ENCODE assay signal across 10 cellular contexts in the genomic region with DNA sequence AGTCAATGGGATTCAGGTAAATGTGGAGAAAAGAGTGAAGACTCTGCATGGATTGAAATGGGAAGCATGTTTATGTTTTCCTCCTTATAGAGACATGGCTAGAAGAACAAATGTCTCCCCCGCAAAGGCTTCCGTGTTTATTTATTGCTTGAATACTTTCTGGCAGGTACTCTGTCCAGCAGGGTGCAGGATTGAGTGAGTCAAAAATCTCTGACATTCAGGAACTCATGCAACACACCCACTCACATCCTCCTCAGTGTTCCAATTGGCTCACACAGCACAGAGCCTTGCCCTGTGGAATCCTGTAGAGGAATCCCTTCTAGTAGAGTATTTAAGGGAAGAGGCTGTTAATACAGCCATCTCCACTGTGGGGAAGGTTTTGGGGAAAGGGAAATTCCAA.
DNase-seq lines count a peak whose midpoint lies in the region; ATAC-seq and TF ChIP-seq lines count a peak whose summit lies in the region.
"Had no signal": no experiment of that assay in that cellular context is flagged by ENCODE, and none has a peak within 500 bp of the region (broad histone marks: within the 10 kb centered on the region; RNA-seq: fewer than 3 reads in every experiment).

No MANE protein-coding gene starts in this region.

- H3K79me2 ChIP-seq in MM.1S (ENCODE audit: low read length): no peaks in the 10 kb centered on the region

- 52 to 55% methylated on average over 2 of the region's 2 CpGs for WGBS in upper lobe of left lung, 2 donors

- no peak for TF ChIP-seq POLR2A in upper lobe of left lung (IDR thresholded peaks at IDR 0.05)

- DNase-seq in GM12865 (ENCODE audit: low read depth): peak; percentile 45
- peak; percentile 16 for DNase-seq in GM20000 (ENCODE audit: low spot score)
- peak; percentile 28 for DNase-seq in MM.1S
- peak; percentile 13 for DNase-seq in iPS-NIHi11 (ENCODE audit: low spot score)
- DNase-seq in T-helper 2 cell: no peak
- DNase-seq in GM19238 (ENCODE audit: insufficient read length, low spot score): no peak
- DNase-seq in upper lobe of left lung: no peak
- DNase-seq: DMS79 had no signal

- H3K27me3 ChIP-seq in MM.1S (replicated peaks; ENCODE audit: insufficient read depth, low read length) (no peaks in the 10 kb centered on the region), upper lobe of left lung (no peaks in the 10 kb centered on the region)
- H3K27me3 ChIP-seq: vagina had no signal

- TF ChIP-seq CTCF in GM12865 (IDR thresholded peaks at IDR 0.05; ENCODE audit: insufficient read depth, low read depth, low read length, missing control alignments): peak; percentile 26
- no peak for TF ChIP-seq CTCF in GM20000 (IDR thresholded peaks at IDR 0.05; ENCODE audit: extremely low read depth, missing control alignments)
- TF ChIP-seq CTCF in MM.1S (IDR thresholded peaks at IDR 0.05; ENCODE audit: low read length): peak; percentile 9; the same call in 1 of the 2 replicates
- peak in 1 of 6 experiments; percentile 5 for TF ChIP-seq CTCF in upper lobe of left lung (IDR thresholded peaks at IDR 0.05)

- ATAC-seq in upper lobe of left lung (ENCODE audit: low FRiP score in 2 of 2): no peak
- ATAC-seq in HG02938 (IDR thresholded peaks at IDR 0.05; ENCODE audit: unreplicated experiment): no peak

- H3K4me3 ChIP-seq in GM12865 (ENCODE audit: low read depth, low read length) (no peak overlapping the region), MM.1S (ENCODE audit: low read length) (no peak overlapping the region), upper lobe of left lung (no peak overlapping the region)
- H3K4me3 ChIP-seq: vagina had no signal

- H3K27ac ChIP-seq in MM.1S (ENCODE audit: low read length) (no peak overlapping the region), upper lobe of left lung (no peak overlapping the region)
- H3K27ac ChIP-seq: vagina had no signal

- no peaks in the 10 kb centered on the region for H3K9me3 ChIP-seq in MM.1S (replicated peaks; ENCODE audit: insufficient read depth, low read length)
- no peaks in the 10 kb centered on the region for H3K9me3 ChIP-seq in upper lobe of left lung
- H3K9me3 ChIP-seq: vagina had no signal

- no peak overlapping the region for H3K9ac ChIP-seq in MM.1S (ENCODE audit: low read length)

- H4K20me1 ChIP-seq in MM.1S (ENCODE audit: insufficient read depth, low read length): no peaks in the 10 kb centered on the region

- H3K36me3 ChIP-seq in MM.1S (replicated peaks; ENCODE audit: insufficient read depth, low read length) (no peaks in the 10 kb centered on the region), upper lobe of left lung (no peaks in the 10 kb centered on the region)
- H3K36me3 ChIP-seq: vagina had no signal

- no peaks in the 10 kb centered on the region for H3F3A ChIP-seq in MM.1S (ENCODE audit: insufficient read depth, low read length)

- H3K4me1 ChIP-seq in MM.1S (ENCODE audit: low read length) (peaks cover 8% of the 10 kb centered on the region; the same call in 1 of the 2 replicates), upper lobe of left lung (no peaks in the 10 kb centered on the region)
- H3K4me1 ChIP-seq: vagina had no signal

- H3K9me2 ChIP-seq in MM.1S (replicated peaks; ENCODE audit: insufficient read depth, low read length): no peaks in the 10 kb centered on the region

- H2AFZ ChIP-seq in MM.1S (ENCODE audit: low read length): no peak overlapping the region

- H3K4me2 ChIP-seq in MM.1S (ENCODE audit: low read depth, low read length): no peak overlapping the region

- no peak for TF ChIP-seq EP300 in upper lobe of left lung (IDR thresholded peaks at IDR 0.05)

Comparison
In these comparisons a context has a peak if more than half of its experiments do, and no peak if none do; other contexts are left out.
1. DNase-seq: peak in GM12865 (single experiment), GM20000 (single experiment), MM.1S (single experiment) and iPS-NIHi11 (single experiment); none in T-helper 2 cell (0 of 5), GM19238 (single experiment) and upper lobe of left lung (0 of 2).